8 cellular contexts compared by ENCODE assay signal in the genomic region with DNA sequence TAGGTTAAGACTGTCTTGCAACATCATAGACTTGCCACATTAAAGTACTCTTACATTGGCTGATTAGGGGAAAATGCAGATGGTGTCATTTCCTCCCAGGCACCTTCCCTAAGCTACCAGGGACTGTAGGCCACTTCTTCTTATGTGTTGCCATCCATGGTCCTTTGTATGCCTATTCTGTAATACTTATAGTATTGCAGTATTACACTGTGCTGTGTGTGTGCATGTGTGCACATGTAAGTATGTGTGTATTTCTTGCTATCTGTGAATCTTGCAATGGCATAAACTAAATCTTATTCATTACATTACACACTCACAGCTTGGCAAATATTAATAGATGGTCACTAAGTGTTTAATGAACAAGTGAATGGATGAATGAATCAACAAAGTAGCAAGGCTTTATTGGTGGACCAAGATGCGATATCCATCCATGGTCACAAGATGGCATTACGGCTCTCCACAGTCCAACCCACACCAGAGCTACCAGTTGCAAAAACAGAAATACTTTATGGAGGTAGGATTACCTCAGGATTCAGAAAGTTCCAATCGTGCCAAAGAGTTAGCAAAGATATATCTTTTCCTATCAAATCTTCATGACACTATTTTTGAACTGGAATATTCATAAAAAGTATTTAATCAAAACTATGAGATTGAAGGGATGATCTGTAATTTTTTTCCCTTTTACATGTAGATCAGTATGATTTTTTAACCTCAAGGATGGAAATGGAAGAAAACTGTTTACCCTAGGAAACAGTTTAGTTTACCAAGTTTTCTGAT.
DNase-seq lines count a peak whose midpoint lies in the region; ATAC-seq, FAIRE-seq and TF ChIP-seq lines count a peak whose summit lies in the region.

No MANE protein-coding gene starts in this region.

- no peak overlapping the region for H2BK12ac ChIP-seq in H1 (ENCODE audit: low read depth, low read length)

- peak; percentile 97 for FAIRE-seq in H1 (lab: Jason Lieb, UNC)

- H3K36me3 ChIP-seq in H1 (ENCODE audit: control insufficient read depth in 2 of 4, insufficient read depth in 4 of 4, low read length in 3 of 4) (no peaks in the 10 kb centered on the region), mucosa of descending colon (ENCODE audit: low read depth) (no peaks in the 10 kb centered on the region)

- H3K79me2 ChIP-seq in H1 (ENCODE audit: control insufficient read depth in 1 of 2, insufficient read depth in 2 of 2, low read length in 2 of 2) = no peaks in the 10 kb centered on the region

- TF ChIP-seq RAD21 in H1 (IDR thresholded peaks at IDR 0.05 in 1 of 2, conservative IDR thresholded peaks at IDR 0.05 in 1 of 2; ENCODE audit: low read depth in 2 of 2, low read length in 2 of 2) = peak; percentile 91

- 45% methylated on average over 3 of the region's 3 CpGs; no CpG with 5 or more reads in 1 of the 2 experiments for WGBS in H1 (ENCODE audit: extremely low coverage in 1 of 2, insufficient coverage in 1 of 2, insufficient read length in 1 of 2, insufficient replicate concordance in 2 of 2, low coverage in 1 of 2, low lambda C conversion rate in 2 of 2, missing lambda C conversion rate in 1 of 2), 2 experiments

- H3K18ac ChIP-seq in H1 (ENCODE audit: extremely low read depth, low read length) = no peak overlapping the region

- H3K14ac ChIP-seq in H1 (ENCODE audit: insufficient read length) = no peak overlapping the region

- TF ChIP-seq POLR2A in H1 (IDR thresholded peaks at IDR 0.05; ENCODE audit: control extremely low read depth in 1 of 2, low read depth in 2 of 2, low read length in 2 of 2) = no peak

- no peak for TF ChIP-seq EP300 in H1 (IDR thresholded peaks at IDR 0.05; ENCODE audit: borderline replicate concordance in 1 of 2, low read depth in 2 of 2, low read length in 2 of 2)

- H3K27ac ChIP-seq in H1 (ENCODE audit: low read depth, low read length) = no peak overlapping the region

- H3K4ac ChIP-seq in H1 (replicated peaks; ENCODE audit: insufficient read length, low read depth, low read length) = no peak overlapping the region

- H3K23ac ChIP-seq in H1 (ENCODE audit: insufficient read length) = no peak overlapping the region

- peak; percentile 74 for DNase-seq in DMS53 (lab: John Stamatoyannopoulos, UW)
- no peak for DNase-seq in DMS53 treated with DMSO at 0.1 percent for 48 hours (lab: John Stamatoyannopoulos, UW; ENCODE audit: unreplicated experiment)
- DNase-seq in KBM-7 = peak; percentile 66
- DNase-seq in SK-N-DZ (ENCODE audit: low spot score) = peak; percentile 31
- DNase-seq in H1 (ENCODE audit: low read depth in 1 of 2, low spot score in 2 of 2) = peak in 1 of 2 experiments; percentile 45
- peak in 1 of 3 donors; percentile 40 for DNase-seq in mucosa of descending colon
- no peak for DNase-seq in 8988T

- H3K9me3 ChIP-seq in H1 (ENCODE audit: insufficient read depth in 2 of 2, low read depth in 1 of 2, low read length in 1 of 2) = no peaks in the 10 kb centered on the region
- no peaks in the 10 kb centered on the region for H3K9me3 ChIP-seq in mucosa of descending colon

- in situ Hi-C loops in KBM-7 (cut with MboI; ENCODE audit: low pct_unique_long_range_greater_than_20kb, low sequenced_read_pairs) = no loop called here

- CTCF ChIA-PET in H1 (lab: Charles Lee; ENCODE audit: partially characterized antibody) = interaction anchor here (0.7 to 7.9 kb wide), 33 partner anchors 11 to 1074 kb away, joined by 3 to 62 read pairs (median 4); a partner anchor contains a TSS

- H3K4me2 ChIP-seq in H1 (ENCODE audit: insufficient read depth in 1 of 2, low read depth in 2 of 2, low read length in 2 of 2) = no peak overlapping the region

- H4K20me1 ChIP-seq in H1 (replicated peaks in 1 of 2; ENCODE audit: control insufficient read depth in 1 of 2, insufficient read depth in 2 of 2, low read length in 2 of 2) = no peaks in the 10 kb centered on the region

- no peak overlapping the region for H3K4me3 ChIP-seq in H1 (ENCODE audit: extremely low read depth in 1 of 4, insufficient read depth in 2 of 4, low read depth in 3 of 4, low read length in 4 of 4)
- H3K4me3 ChIP-seq in mucosa of descending colon = no peak overlapping the region

- no peaks in the 10 kb centered on the region for H3K23me2 ChIP-seq in H1 (ENCODE audit: low read depth, low read length)

- no peaks in the 10 kb centered on the region for H3K79me1 ChIP-seq in H1 (ENCODE audit: low read depth, low read length)

- H4K5ac ChIP-seq in H1 (ENCODE audit: insufficient read length, low read depth, low read length) = no peak overlapping the region

- H3K9ac ChIP-seq in H1 (replicated peaks in 1 of 4; ENCODE audit: extremely low read depth in 1 of 4, low read depth in 3 of 4, low read length in 3 of 4) = no peak overlapping the region

- H4K8ac ChIP-seq in H1 (ENCODE audit: extremely low read depth, insufficient read depth, low read length) = no peak overlapping the region

- H4K91ac ChIP-seq in H1 (replicated peaks; ENCODE audit: insufficient read length, low read length) = no peak overlapping the region

- H3K27me3 ChIP-seq in H1 (replicated peaks in 1 of 4; ENCODE audit: control insufficient read depth in 3 of 4, extremely low read depth in 1 of 4, insufficient read depth in 3 of 4, low read length in 3 of 4) = no peaks in the 10 kb centered on the region

- no peak overlapping the region for H2BK120ac ChIP-seq in H1 (replicated peaks; ENCODE audit: low read depth, low read length)

- intact Hi-C loops in mucosa of descending colon (cut with DNase I, micrococcal nuclease) = loop anchor here (5.0 to 10.0 kb wide), 2 partner anchors 250 to 252 kb away; no protein-coding TSS in a partner anchor

- peak; percentile 64 to 78 (median 65) for TF ChIP-seq CTCF in H1 (IDR thresholded peaks at IDR 0.05; ENCODE audit: control extremely low read depth in 1 of 3, insufficient read depth in 1 of 3, low read depth in 1 of 3, low read length in 3 of 3)
- TF ChIP-seq CTCF in mucosa of descending colon (IDR thresholded peaks at IDR 0.05) = no peak

- H3K4me1 ChIP-seq in H1 (replicated peaks in 1 of 4; ENCODE audit: control insufficient read depth in 3 of 4, insufficient read depth in 4 of 4, low read length in 3 of 4) (no peaks in the 10 kb centered on the region), mucosa of descending colon (ENCODE audit: low read depth) (no peaks in the 10 kb centered on the region)

- H2BK5ac ChIP-seq in H1 (ENCODE audit: low read depth, low read length) = no peak overlapping the region

- no peak overlapping the region for H3K56ac ChIP-seq in H1 (replicated peaks; ENCODE audit: insufficient read length, low read depth, low read length)

- no peak overlapping the region for H2AK5ac ChIP-seq in H1 (ENCODE audit: low read depth, low read length)

- H2BK20ac ChIP-seq in H1 (ENCODE audit: low read length) = no peak overlapping the region

- POLR2A ChIA-PET in H1 (lab: Charles Lee; ENCODE audit: partially characterized antibody) = interaction anchor here (0.6 kb wide), 1 partner anchor 27 kb away, joined by 3 read pairs; no protein-coding TSS in a partner anchor

- ATAC-seq in GM21360 (IDR thresholded peaks at IDR 0.05; ENCODE audit: unreplicated experiment) = peak; percentile 89
- peak; percentile 87 for ATAC-seq in mucosa of descending colon

- no peak overlapping the region for H2AFZ ChIP-seq in H1 (ENCODE audit: low read length)

- no peak overlapping the region for H2BK15ac ChIP-seq in H1 (ENCODE audit: low read length)

TF ChIP-seq in H1, 55 proteins besides CTCF, POLR2A, EP300 and RAD21:
- TF ChIP-seq GABPA (IDR thresholded peaks at IDR 0.05; ENCODE audit: borderline replicate concordance, insufficient read depth, low read length) = no peak
- no peak for TF ChIP-seq GTF2F1 (IDR thresholded peaks at IDR 0.05; ENCODE audit: borderline replicate concordance, low read depth, low read length)
- no peak for TF ChIP-seq RXRA (IDR thresholded peaks at IDR 0.05; ENCODE audit: insufficient read depth, low read depth, low read length)

Comparison
In these comparisons a context has a peak if more than half of its experiments do, and no peak if none do; other contexts are left out.
1. DNase-seq: peak in DMS53 (single experiment), KBM-7 (single experiment) and SK-N-DZ (single experiment); none in DMS53 treated with DMSO at 0.1 percent for 48 hours (single experiment) and 8988T (single experiment).